12 cellular contexts compared by ENCODE assay signal in genomic region chr14:94027566-94028449, GRCh38. TPM values are rescaled to one million over a fixed set of nuclear protein-coding genes. Genes with fewer than 3 reads are reported as not detected.
A peak's percentile ranks its signal among the peaks of the same experiment; 100 is the strongest.
DNase-seq lines count a peak whose midpoint lies in the region; ATAC-seq and TF ChIP-seq lines count a peak whose summit lies in the region.
"Had no signal": no experiment of that assay in that cellular context is flagged by ENCODE, and none has a peak within 500 bp of the region (broad histone marks: within the 10 kb centered on the region; RNA-seq: fewer than 3 reads in every experiment).

No MANE protein-coding gene starts in this region.

- TF ChIP-seq CTCF in GM23338 (conservative IDR thresholded peaks at IDR 0.05; ENCODE audit: low read depth in 2 of 2) (no peak), right lobe of liver (IDR thresholded peaks at IDR 0.05) (no peak), dorsolateral prefrontal cortex (IDR thresholded peaks at IDR 0.05 in 54 of 56, conservative IDR thresholded peaks at IDR 0.05 in 2 of 56; ENCODE audit: low read depth in 1 of 56, partially characterized antibody in 56 of 56) (no peak), omental fat pad (IDR thresholded peaks at IDR 0.05) (no peak)

- H3K27ac ChIP-seq in CD4-positive, CD25-positive, alpha-beta regulatory T cell (ENCODE audit: insufficient read depth, low read length, poor library complexity, severe bottlenecking) = no peak overlapping the region
- H3K27ac ChIP-seq in GM23338 (ENCODE audit: low read depth) (no peak overlapping the region), right lobe of liver (no peak overlapping the region), dorsolateral prefrontal cortex (no peak overlapping the region)
- H3K27ac ChIP-seq: brain microvascular endothelial cell had no signal

- no peak for ATAC-seq in CD4-positive, CD25-positive, alpha-beta regulatory T cell (ENCODE audit: low read depth in 2 of 2)
- ATAC-seq in GM23338 (no peak), right lobe of liver (peak; percentile 43 to 60 (median 54)), omental fat pad (ENCODE audit: low FRiP score) (no peak), HG02798 (IDR thresholded peaks at IDR 0.05; ENCODE audit: poor library complexity, unreplicated experiment) (no peak)

- no peak for TF ChIP-seq POLR2A in right lobe of liver (IDR thresholded peaks at IDR 0.05)

- no peak for DNase-seq in CD4-positive, CD25-positive, alpha-beta regulatory T cell
- DNase-seq in GM23338 (ENCODE audit: low spot score) (no peak), right lobe of liver (peak; percentile 59 to 77 (median 74)), dorsolateral prefrontal cortex (no peak), NCI-H82 (lab: John Stamatoyannopoulos, UW) (no peak), omental fat pad (ENCODE audit: low spot score) (no peak)
- no peak for DNase-seq in activated T-helper 1 cell treated with anti-CD3 and anti-CD28 coated beads, Interleukin-12 subunit alpha, Interleukin-12 subunit beta, Interleukin-2, Interleukin-4 antibody, amounts not matched to agents 30 ng/mL and 10 ng/mL and 1 ng/mL, durations not matched to agents 14 hours and 24 hours and 36 hours (ENCODE audit: low spot score)
- DNase-seq: activated CD4-positive, alpha-beta T cell treated with anti-CD3 and anti-CD28 coated beads for 1 hour had no signal

- no peak overlapping the region for H2AFZ ChIP-seq in GM23338

- intact Hi-C loops in activated T-helper 1 cell treated with anti-CD3 and anti-CD28 coated beads, Interleukin-12 subunit alpha, Interleukin-12 subunit beta, Interleukin-2, Interleukin-4 antibody, amounts not matched to agents 30 ng/mL and 10 ng/mL and 1 ng/mL, durations not matched to agents 14 hours and 24 hours and 36 hours (cut with micrococcal nuclease) = loop anchor here (2.0 to 5.0 kb wide), 2 partner anchors 23 to 149 kb away; no protein-coding TSS in a partner anchor
- intact Hi-C loops in right lobe of liver (cut with DNase I) (no loop called here), dorsolateral prefrontal cortex (cut with DNase I) (no loop called here)

- no peaks in the 10 kb centered on the region for H3K79me2 ChIP-seq in GM23338 (replicated peaks; ENCODE audit: insufficient read depth)

- no peaks in the 10 kb centered on the region for H3K36me3 ChIP-seq in CD4-positive, CD25-positive, alpha-beta regulatory T cell (ENCODE audit: control insufficient read depth, insufficient read depth, low read length)
- H3K36me3 ChIP-seq in GM23338 (ENCODE audit: insufficient read depth) (no peaks in the 10 kb centered on the region), right lobe of liver (no peaks in the 10 kb centered on the region)
- H3K36me3 ChIP-seq: brain microvascular endothelial cell had no signal

- WGBS in right lobe of liver (ENCODE audit: insufficient coverage, low coverage, low lambda C conversion rate, missing lambda C conversion rate) = 80% methylated on average over 1 of the region's 14 CpGs

- H3K4me3 ChIP-seq in CD4-positive, CD25-positive, alpha-beta regulatory T cell (ENCODE audit: low read depth, low read length) = no peak overlapping the region
- H3K4me3 ChIP-seq in GM23338 (no peak overlapping the region), right lobe of liver (no peak overlapping the region), dorsolateral prefrontal cortex (no peak overlapping the region)

- peak overlapping the region; percentile 59 to 80 (median 72) for H3K4me3 Mint-ChIP-seq in CD4-positive, CD25-positive, alpha-beta regulatory T cell
- H3K4me3 Mint-ChIP-seq in GM23338 = peak overlapping the region; percentile 69
- peak overlapping the region; percentile 66 for H3K4me3 Mint-ChIP-seq in activated T-helper 1 cell treated with anti-CD3 and anti-CD28 coated beads, Interleukin-12 subunit alpha, Interleukin-12 subunit beta, Interleukin-2, Interleukin-4 antibody, amounts not matched to agents 30 ng/mL and 10 ng/mL and 1 ng/mL, durations not matched to agents 14 hours and 24 hours and 36 hours

- H3K4me1 ChIP-seq in CD4-positive, CD25-positive, alpha-beta regulatory T cell (ENCODE audit: control insufficient read depth, insufficient read depth, low read length, poor library complexity, severe bottlenecking) = peaks cover 10% of the 10 kb centered on the region
- H3K4me1 ChIP-seq in GM23338 (ENCODE audit: insufficient read depth) (no peaks in the 10 kb centered on the region), right lobe of liver (peaks cover 0 to 13% (median under 1%) of the 10 kb centered on the region in 4 donors)

- H4K20me1 ChIP-seq in GM23338 (replicated peaks; ENCODE audit: insufficient read depth) = no peaks in the 10 kb centered on the region

- peak overlapping the region in 1 of 3 donors; percentile 25 for H3K27ac Mint-ChIP-seq in CD4-positive, CD25-positive, alpha-beta regulatory T cell
- no peak overlapping the region for H3K27ac Mint-ChIP-seq in GM23338
- peak overlapping the region; percentile 52 for H3K27ac Mint-ChIP-seq in activated T-helper 1 cell treated with anti-CD3 and anti-CD28 coated beads, Interleukin-12 subunit alpha, Interleukin-12 subunit beta, Interleukin-2, Interleukin-4 antibody, amounts not matched to agents 30 ng/mL and 10 ng/mL and 1 ng/mL, durations not matched to agents 14 hours and 24 hours and 36 hours

- H3K9me3 Mint-ChIP-seq in CD4-positive, CD25-positive, alpha-beta regulatory T cell = no peaks in the 10 kb centered on the region
- no peaks in the 10 kb centered on the region for H3K9me3 Mint-ChIP-seq in GM23338
- H3K9me3 Mint-ChIP-seq in activated T-helper 1 cell treated with anti-CD3 and anti-CD28 coated beads, Interleukin-12 subunit alpha, Interleukin-12 subunit beta, Interleukin-2, Interleukin-4 antibody, amounts not matched to agents 30 ng/mL and 10 ng/mL and 1 ng/mL, durations not matched to agents 14 hours and 24 hours and 36 hours = no peaks in the 10 kb centered on the region

- no peaks in the 10 kb centered on the region for H3K36me3 Mint-ChIP-seq in CD4-positive, CD25-positive, alpha-beta regulatory T cell
- no peaks in the 10 kb centered on the region; the same call in 2 of the 3 replicates for H3K36me3 Mint-ChIP-seq in GM23338 (ENCODE audit: low read depth)
- H3K36me3 Mint-ChIP-seq in activated T-helper 1 cell treated with anti-CD3 and anti-CD28 coated beads, Interleukin-12 subunit alpha, Interleukin-12 subunit beta, Interleukin-2, Interleukin-4 antibody, amounts not matched to agents 30 ng/mL and 10 ng/mL and 1 ng/mL, durations not matched to agents 14 hours and 24 hours and 36 hours (ENCODE audit: low read depth) = peaks cover 5% of the 10 kb centered on the region

- peaks cover 0 to 21% (median 14%) of the 10 kb centered on the region in 4 donors for H3K4me1 Mint-ChIP-seq in CD4-positive, CD25-positive, alpha-beta regulatory T cell
- peaks cover 11% of the 10 kb centered on the region for H3K4me1 Mint-ChIP-seq in GM23338
- peaks cover 24% of the 10 kb centered on the region for H3K4me1 Mint-ChIP-seq in activated T-helper 1 cell treated with anti-CD3 and anti-CD28 coated beads, Interleukin-12 subunit alpha, Interleukin-12 subunit beta, Interleukin-2, Interleukin-4 antibody, amounts not matched to agents 30 ng/mL and 10 ng/mL and 1 ng/mL, durations not matched to agents 14 hours and 24 hours and 36 hours (ENCODE audit: low read depth)

- H3K9me3 ChIP-seq in CD4-positive, CD25-positive, alpha-beta regulatory T cell (ENCODE audit: control insufficient read depth in 2 of 2, low read length in 2 of 2) = no peaks in the 10 kb centered on the region
- H3K9me3 ChIP-seq in right lobe of liver = no peaks in the 10 kb centered on the region

- H3K9me2 ChIP-seq in GM23338 (ENCODE audit: insufficient read depth) = no peaks in the 10 kb centered on the region

- no peaks in the 10 kb centered on the region for H3K27me3 ChIP-seq in CD4-positive, CD25-positive, alpha-beta regulatory T cell (ENCODE audit: control insufficient read depth, insufficient read depth, low read length)
- no peaks in the 10 kb centered on the region for H3K27me3 ChIP-seq in GM23338 (ENCODE audit: insufficient read depth)
- no peaks in the 10 kb centered on the region for H3K27me3 ChIP-seq in right lobe of liver
- no peaks in the 10 kb centered on the region for H3K27me3 ChIP-seq in dorsolateral prefrontal cortex
- H3K27me3 ChIP-seq: brain microvascular endothelial cell had no signal

- H3F3A ChIP-seq in GM23338 (replicated peaks; ENCODE audit: low read depth) = no peaks in the 10 kb centered on the region

- H3K27me3 Mint-ChIP-seq in CD4-positive, CD25-positive, alpha-beta regulatory T cell = peaks cover 5% of the 10 kb centered on the region
- H3K27me3 Mint-ChIP-seq in GM23338 (ENCODE audit: insufficient read depth, low read depth, poor library complexity) = peaks cover 6% of the 10 kb centered on the region
- no peaks in the 10 kb centered on the region for H3K27me3 Mint-ChIP-seq in activated T-helper 1 cell treated with anti-CD3 and anti-CD28 coated beads, Interleukin-12 subunit alpha, Interleukin-12 subunit beta, Interleukin-2, Interleukin-4 antibody, amounts not matched to agents 30 ng/mL and 10 ng/mL and 1 ng/mL, durations not matched to agents 14 hours and 24 hours and 36 hours (ENCODE audit: insufficient read depth)

- H3K4me2 ChIP-seq in GM23338 = no peak overlapping the region

RNA-seq across cellular contexts. Expression of gene OTUB2, which starts 1.7 kb away (rescaled TPM):
- total RNA-seq in CD4-positive, CD25-positive, alpha-beta regulatory T cell = 0.25 TPM
- polyA plus RNA-seq in CD4-positive, CD25-positive, alpha-beta regulatory T cell = under 1 TPM in 3 of 4 donors, not detected in 1; 0.33 to 0.46 (median 0.41) TPM
- total RNA-seq in GM23338 (2014; rRNA removed; shearing (Covaris generic)) = 4.1 and 4.4 TPM in 2 replicates
- 1.9 and 2.1 TPM in 2 replicates for polyA plus RNA-seq in GM23338 (2016; fragmentation: Nextera tagmentation; extraction: Ambion mirVana)
- 1.5 TPM in 2 replicates for total RNA-seq in activated T-helper 1 cell treated with anti-CD3 and anti-CD28 coated beads, Interleukin-12 subunit alpha, Interleukin-12 subunit beta, Interleukin-2, Interleukin-4 antibody, amounts not matched to agents 30 ng/mL and 10 ng/mL and 1 ng/mL, durations not matched to agents 14 hours and 24 hours and 36 hours
- total RNA-seq in right lobe of liver = 1 to 10 TPM in 2 of 6 experiments, under 1 TPM in 4; 0.59 to 3.7 (median 0.85) TPM
- total RNA-seq in dorsolateral prefrontal cortex = 1 to 10 TPM in 117 of 120 experiments, under 1 TPM in 3; 0.49 to 4.7 (median 2.3) TPM
- total RNA-seq in omental fat pad = 1 to 10 TPM in 2 of 4 donors, under 1 TPM in 2; 0.47 to 1.7 (median 0.96) TPM

RNA-seq across cellular contexts. Expression of gene CCDC197, which starts 30.7 kb away (rescaled TPM):
- total RNA-seq in CD4-positive, CD25-positive, alpha-beta regulatory T cell = not detected
- not detected for polyA plus RNA-seq in CD4-positive, CD25-positive, alpha-beta regulatory T cell
- total RNA-seq in GM23338 (2014; rRNA removed; shearing (Covaris generic)) = not detected in 2 replicates
- not detected in 2 replicates for polyA plus RNA-seq in GM23338 (2016; fragmentation: Nextera tagmentation; extraction: Ambion mirVana)
- 0.13 TPM in 1 of 2 replicates, not detected in the other for total RNA-seq in activated T-helper 1 cell treated with anti-CD3 and anti-CD28 coated beads, Interleukin-12 subunit alpha, Interleukin-12 subunit beta, Interleukin-2, Interleukin-4 antibody, amounts not matched to agents 30 ng/mL and 10 ng/mL and 1 ng/mL, durations not matched to agents 14 hours and 24 hours and 36 hours
- not detected for total RNA-seq in right lobe of liver
- total RNA-seq in dorsolateral prefrontal cortex = under 1 TPM in 2 of 120 experiments, not detected in 118; 0.38 to 0.95 TPM
- total RNA-seq in omental fat pad = not detected
- total RNA-seq: mononuclear cell, subcutaneous adipose tissue had no signal

RNA-seq across cellular contexts. Expression of gene ASB2, which starts 51.4 kb away (rescaled TPM):
- total RNA-seq in CD4-positive, CD25-positive, alpha-beta regulatory T cell = 0.96 TPM
- 1 to 10 TPM; 2.6 to 5.7 (median 4.9) TPM for polyA plus RNA-seq in CD4-positive, CD25-positive, alpha-beta regulatory T cell
- total RNA-seq in GM23338 (2014; rRNA removed; shearing (Covaris generic)) = 1.2 and 2.3 TPM in 2 replicates
- polyA plus RNA-seq in GM23338 (2016; fragmentation: Nextera tagmentation; extraction: Ambion mirVana) = 1.5 and 1.7 TPM in 2 replicates
- 21.1 and 23.4 TPM in 2 replicates for total RNA-seq in activated T-helper 1 cell treated with anti-CD3 and anti-CD28 coated beads, Interleukin-12 subunit alpha, Interleukin-12 subunit beta, Interleukin-2, Interleukin-4 antibody, amounts not matched to agents 30 ng/mL and 10 ng/mL and 1 ng/mL, durations not matched to agents 14 hours and 24 hours and 36 hours
- total RNA-seq in right lobe of liver = under 1 TPM; 0.20 to 0.59 (median 0.28) TPM
- total RNA-seq in dorsolateral prefrontal cortex = 10 to 100 TPM in 40 of 120 experiments, 1 to 10 TPM in 80; 1.7 to 20.6 (median 8.5) TPM
- total RNA-seq in omental fat pad = 1 to 10 TPM in 1 of 4 donors, under 1 TPM in 3; 0.36 to 2.4 (median 0.56) TPM

RNA-seq across cellular contexts. Expression of gene DDX24, which starts 53.2 kb away (rescaled TPM):
- total RNA-seq in CD4-positive, CD25-positive, alpha-beta regulatory T cell = 518 TPM
- polyA plus RNA-seq in CD4-positive, CD25-positive, alpha-beta regulatory T cell = 100 to 1,000 TPM; 221 to 279 (median 244) TPM
- 137 and 150 TPM in 2 replicates for total RNA-seq in GM23338 (2014; rRNA removed; shearing (Covaris generic))
- polyA plus RNA-seq in GM23338 (2016; fragmentation: Nextera tagmentation; extraction: Ambion mirVana) = 263 and 265 TPM in 2 replicates
- total RNA-seq in activated T-helper 1 cell treated with anti-CD3 and anti-CD28 coated beads, Interleukin-12 subunit alpha, Interleukin-12 subunit beta, Interleukin-2, Interleukin-4 antibody, amounts not matched to agents 30 ng/mL and 10 ng/mL and 1 ng/mL, durations not matched to agents 14 hours and 24 hours and 36 hours = 252 and 271 TPM in 2 replicates
- total RNA-seq in right lobe of liver (10 to 100 TPM; 47.8 to 74.0 (median 63.6) TPM), dorsolateral prefrontal cortex (100 to 1,000 TPM; 170 to 541 (median 413) TPM), omental fat pad (100 to 1,000 TPM; 106 to 215 (median 147) TPM)

RNA-seq across cellular contexts. Expression of gene IFI27L1, which starts 53.3 kb away (rescaled TPM):
- total RNA-seq in CD4-positive, CD25-positive, alpha-beta regulatory T cell = 12.0 TPM
- 10 to 100 TPM in 2 of 4 donors, 1 to 10 TPM in 2; 5.8 to 11.2 (median 9.9) TPM for polyA plus RNA-seq in CD4-positive, CD25-positive, alpha-beta regulatory T cell
- total RNA-seq in GM23338 (2014; rRNA removed; shearing (Covaris generic)) = 3.9 and 9.7 TPM in 2 replicates
- polyA plus RNA-seq in GM23338 (2016; fragmentation: Nextera tagmentation; extraction: Ambion mirVana) = 28.6 and 30.8 TPM in 2 replicates
- 22.0 and 22.7 TPM in 2 replicates for total RNA-seq in activated T-helper 1 cell treated with anti-CD3 and anti-CD28 coated beads, Interleukin-12 subunit alpha, Interleukin-12 subunit beta, Interleukin-2, Interleukin-4 antibody, amounts not matched to agents 30 ng/mL and 10 ng/mL and 1 ng/mL, durations not matched to agents 14 hours and 24 hours and 36 hours
- total RNA-seq in right lobe of liver (1 to 10 TPM; 2.6 to 8.2 (median 5.3) TPM), dorsolateral prefrontal cortex (10 to 100 TPM; 13.3 to 47.8 (median 25.5) TPM), omental fat pad (10 to 100 TPM in 3 of 4 donors, 1 to 10 TPM in 1; 9.2 to 28.6 (median 13.1) TPM)

Comparison
In these comparisons a context has a peak if more than half of its experiments do, and no peak if none do; other contexts are left out.
1. ATAC-seq: peak in right lobe of liver (4 of 4); none in CD4-positive, CD25-positive, alpha-beta regulatory T cell (0 of 2), GM23338 (single experiment), omental fat pad (single experiment) and HG02798 (single experiment).
2. DNase-seq: peak in right lobe of liver (3 of 3); none in CD4-positive, CD25-positive, alpha-beta regulatory T cell (0 of 3), GM23338 (single experiment), activated T-helper 1 cell treated with anti-CD3 and anti-CD28 coated beads, Interleukin-12 subunit alpha, Interleukin-12 subunit beta, Interleukin-2, Interleukin-4 antibody, amounts not matched to agents 30 ng/mL and 10 ng/mL and 1 ng/mL, durations not matched to agents 14 hours and 24 hours and 36 hours (single experiment), dorsolateral prefrontal cortex (0 of 10), NCI-H82 (single experiment) and omental fat pad (single experiment).
3. Peak in every context shown above with its lines, with median percentiles within 50 percentile points of each other: H3K4me3 Mint-ChIP-seq.